14 cellular contexts compared by ENCODE assay signal in genomic region chr2:229160984-229161383, GRCh38.
A peak's percentile ranks its signal among the peaks of the same experiment; 100 is the strongest.
DNase-seq lines count a peak whose midpoint lies in the region; ATAC-seq and TF ChIP-seq lines count a peak whose summit lies in the region.
"Had no signal": no experiment of that assay in that cellular context is flagged by ENCODE, and none has a peak within 500 bp of the region (broad histone marks: within the 10 kb centered on the region; RNA-seq: fewer than 3 reads in every experiment).

No MANE protein-coding gene starts in this region.

- H3K36me3 ChIP-seq in hepatocyte (replicated peaks; ENCODE audit: insufficient read depth, low read depth) (no peaks in the 10 kb centered on the region), mucosa of rectum (ENCODE audit: control insufficient read depth in 2 of 2, insufficient read depth in 2 of 2, low read length in 2 of 2) (no peaks in the 10 kb centered on the region), esophagus squamous epithelium (no peaks in the 10 kb centered on the region), WERI-Rb-1 (no peaks in the 10 kb centered on the region)
- H3K36me3 ChIP-seq: BE2C had no signal

- H3K9me2 ChIP-seq in hepatocyte (replicated peaks; ENCODE audit: insufficient read depth): no peaks in the 10 kb centered on the region

- TF ChIP-seq POLR2A in esophagus squamous epithelium (IDR thresholded peaks at IDR 0.05): no peak

- 79% methylated on average over 2 of the region's 2 CpGs for WGBS in hepatocyte (ENCODE audit: low lambda C conversion rate, missing lambda C conversion rate)
- WGBS in esophagus squamous epithelium, 2 donors: 79 to 93% methylated on average over 1 to 2 of the region's 2 CpGs

- intact Hi-C loops in left ventricle myocardium superior (cut with micrococcal nuclease) (no loop called here), Right ventricle myocardium superior (cut with DNase I) (no loop called here), esophagus squamous epithelium (cut with DNase I) (no loop called here)

- H3K4me3 ChIP-seq in hepatocyte (no peak overlapping the region), mucosa of rectum (ENCODE audit: low read length in 2 of 2) (no peak overlapping the region), esophagus squamous epithelium (no peak overlapping the region), WERI-Rb-1 (ENCODE audit: low read depth, low read length) (no peak overlapping the region)
- H3K4me3 ChIP-seq: A549, GM12878, GM23338 had no signal

- H3K9ac ChIP-seq in mucosa of rectum (ENCODE audit: low read depth in 1 of 2, low read length in 2 of 2): peak overlapping the region in 1 of 2 donors; percentile 1

- ATAC-seq in left ventricle myocardium superior (peak; percentile 35), Right ventricle myocardium superior (ENCODE audit: poor library complexity) (no peak)
- ATAC-seq: A549; CD8-positive, alpha-beta T cell; GM12878; GM23338 had no signal

- no peaks in the 10 kb centered on the region for H3K27me3 ChIP-seq in hepatocyte
- H3K27me3 ChIP-seq in mucosa of rectum (ENCODE audit: control insufficient read depth in 2 of 2, insufficient read depth in 2 of 2, low read length in 2 of 2): no peaks in the 10 kb centered on the region
- no peaks in the 10 kb centered on the region for H3K27me3 ChIP-seq in esophagus squamous epithelium
- H3K27me3 ChIP-seq in WERI-Rb-1 (ENCODE audit: insufficient read depth, low read depth, severe bottlenecking): peaks cover 28% of the 10 kb centered on the region
- H3K27me3 ChIP-seq: BE2C had no signal

- no peak overlapping the region for H3K4me2 ChIP-seq in hepatocyte
- H3K4me2 ChIP-seq: A549, GM23338 had no signal

- H3K79me2 ChIP-seq in hepatocyte: peaks cover 13% of the 10 kb centered on the region

- DNase-seq in left ventricle myocardium superior (no peak), Right ventricle myocardium superior (no peak), hepatocyte (ENCODE audit: low spot score) (no peak), esophagus squamous epithelium (lab: John Stamatoyannopoulos, UW) (no peak), C1 segment of cervical spinal cord (lab: John Stamatoyannopoulos, UW) (no peak), WERI-Rb-1 (no peak)
- DNase-seq: BE2C; CD8-positive, alpha-beta T cell; COR-L47; H7 had no signal

- no peak overlapping the region for H2AFZ ChIP-seq in hepatocyte
- H2AFZ ChIP-seq: GM23338 had no signal

- H3K27ac ChIP-seq in hepatocyte (peak overlapping the region; percentile 68), mucosa of rectum (ENCODE audit: low read depth in 2 of 2, low read length in 2 of 2) (peak overlapping the region; percentile 49 to 71), esophagus squamous epithelium (no peak overlapping the region), WERI-Rb-1 (no peak overlapping the region)
- H3K27ac ChIP-seq: A549 had no signal

- H3K4me1 ChIP-seq in hepatocyte (ENCODE audit: insufficient read depth): peaks cover 29% of the 10 kb centered on the region
- peaks cover 10 to 57% of the 10 kb centered on the region in 2 donors for H3K4me1 ChIP-seq in mucosa of rectum (ENCODE audit: control insufficient read depth in 2 of 2, insufficient read depth in 2 of 2, low read length in 2 of 2)
- H3K4me1 ChIP-seq in esophagus squamous epithelium: no peaks in the 10 kb centered on the region
- H3K4me1 ChIP-seq: A549, BE2C had no signal

- no peaks in the 10 kb centered on the region for H4K20me1 ChIP-seq in hepatocyte (ENCODE audit: insufficient read depth, poor library complexity, severe bottlenecking)

- TF ChIP-seq CTCF in hepatocyte (IDR thresholded peaks at IDR 0.05; ENCODE audit: poor library complexity) (no peak), esophagus squamous epithelium (IDR thresholded peaks at IDR 0.05) (no peak), WERI-Rb-1 (IDR thresholded peaks at IDR 0.05; ENCODE audit: low read depth, low read length) (no peak)

- no peaks in the 10 kb centered on the region for H3K9me3 ChIP-seq in hepatocyte (ENCODE audit: low read depth)
- H3K9me3 ChIP-seq in mucosa of rectum (ENCODE audit: control insufficient read depth in 2 of 2, low read length in 2 of 2): no peaks in the 10 kb centered on the region
- H3K9me3 ChIP-seq in esophagus squamous epithelium: no peaks in the 10 kb centered on the region
- no peaks in the 10 kb centered on the region for H3K9me3 ChIP-seq in WERI-Rb-1 (ENCODE audit: severe bottlenecking)
- H3K9me3 ChIP-seq: A549, BE2C had no signal

Comparison
In these comparisons a context has a peak if more than half of its experiments do, and no peak if none do; other contexts are left out.
1. H3K27ac ChIP-seq: peak in hepatocyte (single experiment) and mucosa of rectum (2 of 2); none in esophagus squamous epithelium (0 of 4) and WERI-Rb-1 (single experiment).